ENCODE assay signal across 8 cellular contexts in genomic region chr21:42002421-42002958, GRCh38. TPM values are rescaled to one million over a fixed set of nuclear protein-coding genes. Genes with fewer than 3 reads are reported as not detected.
DNase-seq lines count a peak whose midpoint lies in the region; ATAC-seq and TF ChIP-seq lines count a peak whose summit lies in the region.

No MANE protein-coding gene starts in this region.

- H3K27me3 ChIP-seq in BE2C: no peaks in the 10 kb centered on the region

- H3K4me3 ChIP-seq in BE2C (ENCODE audit: low read depth, low read length): no peak overlapping the region

- peaks cover 25% of the 10 kb centered on the region for H3K36me3 ChIP-seq in BE2C

- ATAC-seq in HG03378 (IDR thresholded peaks at IDR 0.05; ENCODE audit: unreplicated experiment) (peak; percentile 79), HG02970 (IDR thresholded peaks at IDR 0.05; ENCODE audit: low FRiP score, unreplicated experiment) (no peak)

- H3K4me1 ChIP-seq in BE2C: peaks cover 5% of the 10 kb centered on the region

- no peak for TF ChIP-seq CTCF in BE2C (IDR thresholded peaks at IDR 0.05; ENCODE audit: low read depth, low read length)

- DNase-seq in GM19238 (ENCODE audit: insufficient read length, low spot score) (peak; percentile 34), hepatic stellate cell (ENCODE audit: low spot score) (peak; percentile 28), midbrain (lab: John Stamatoyannopoulos, UW) (no peak), OCI-M1 (lab: John Stamatoyannopoulos, UW) (no peak), BE2C (no peak)
- peak; percentile 75 for DNase-seq in activated CD8-positive, alpha-beta memory T cell treated with anti-CD3 and anti-CD28 coated beads, Interleukin-2, amount 50 U/mL, for 48 hours

- H3K9me3 ChIP-seq in BE2C: no peaks in the 10 kb centered on the region

RNA-seq across cellular contexts. Expression of gene ZBTB21, which starts 7.7 kb away (rescaled TPM):
- polyA plus RNA-seq in BE2C (2012; ENCODE audit: insufficient read depth, insufficient read length, low read depth): 14.7 TPM

RNA-seq across cellular contexts. Expression of gene C2CD2, which starts 48.7 kb away (rescaled TPM):
- polyA plus RNA-seq in BE2C (2012; ENCODE audit: insufficient read depth, insufficient read length, low read depth): 0.40 TPM

Comparison
In these comparisons a context has a peak if more than half of its experiments do, and no peak if none do; other contexts are left out.
1. DNase-seq: peak in GM19238 (single experiment), activated CD8-positive, alpha-beta memory T cell treated with anti-CD3 and anti-CD28 coated beads, Interleukin-2, amount 50 U/mL, for 48 hours (single experiment) and hepatic stellate cell (single experiment); none in midbrain (single experiment), OCI-M1 (single experiment) and BE2C (single experiment).